Comparison of ENCODE assay signal across 8 cellular contexts in the genomic region with DNA sequence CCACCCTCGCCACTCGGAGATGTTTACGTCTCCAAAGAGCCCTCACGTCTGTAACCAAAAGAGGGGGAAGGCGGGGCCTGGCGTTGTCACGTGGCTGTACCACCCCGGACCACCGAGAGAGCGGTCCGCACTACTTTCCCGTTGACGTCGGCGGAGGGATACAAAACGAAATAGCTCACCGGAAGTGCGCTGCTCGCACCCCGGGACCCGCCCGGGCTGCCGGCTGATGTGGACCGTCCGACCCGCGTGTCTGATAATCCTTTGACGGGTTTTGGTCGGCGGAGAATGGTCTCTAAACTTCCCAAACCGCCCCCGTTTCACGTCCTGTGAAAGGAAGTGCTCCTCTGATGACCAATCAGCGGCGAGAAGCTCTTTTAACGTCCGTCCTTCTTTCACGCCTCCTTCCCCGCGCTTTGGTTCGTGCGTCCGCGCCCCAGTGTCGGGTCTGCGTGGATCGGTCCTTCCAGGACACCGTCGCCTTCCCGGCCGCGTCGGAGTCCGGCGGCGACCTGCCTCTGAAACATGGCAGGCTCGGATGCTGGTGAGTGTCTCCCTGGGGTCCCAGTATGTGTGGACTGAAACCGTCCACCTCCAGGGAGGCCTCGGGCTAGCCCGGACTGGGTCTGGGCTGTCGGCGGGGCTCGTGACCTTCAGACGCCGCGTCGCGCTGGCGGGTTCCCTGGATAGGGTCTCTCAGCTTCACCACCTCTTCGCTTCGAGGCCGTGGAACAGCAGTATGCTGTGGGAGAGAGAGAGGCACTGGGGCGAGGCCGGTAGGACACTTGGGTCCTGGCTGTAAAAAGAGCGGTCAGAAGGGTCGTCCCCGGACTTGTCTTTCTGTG. TPM values are rescaled to one million over a fixed set of nuclear protein-coding genes. Genes with fewer than 3 reads are reported as not detected.
A peak's percentile ranks its signal among the peaks of the same experiment; 100 is the strongest.
DNase-seq lines count a peak whose midpoint lies in the region; ATAC-seq lines count a peak whose summit lies in the region.

A gene with protein sequence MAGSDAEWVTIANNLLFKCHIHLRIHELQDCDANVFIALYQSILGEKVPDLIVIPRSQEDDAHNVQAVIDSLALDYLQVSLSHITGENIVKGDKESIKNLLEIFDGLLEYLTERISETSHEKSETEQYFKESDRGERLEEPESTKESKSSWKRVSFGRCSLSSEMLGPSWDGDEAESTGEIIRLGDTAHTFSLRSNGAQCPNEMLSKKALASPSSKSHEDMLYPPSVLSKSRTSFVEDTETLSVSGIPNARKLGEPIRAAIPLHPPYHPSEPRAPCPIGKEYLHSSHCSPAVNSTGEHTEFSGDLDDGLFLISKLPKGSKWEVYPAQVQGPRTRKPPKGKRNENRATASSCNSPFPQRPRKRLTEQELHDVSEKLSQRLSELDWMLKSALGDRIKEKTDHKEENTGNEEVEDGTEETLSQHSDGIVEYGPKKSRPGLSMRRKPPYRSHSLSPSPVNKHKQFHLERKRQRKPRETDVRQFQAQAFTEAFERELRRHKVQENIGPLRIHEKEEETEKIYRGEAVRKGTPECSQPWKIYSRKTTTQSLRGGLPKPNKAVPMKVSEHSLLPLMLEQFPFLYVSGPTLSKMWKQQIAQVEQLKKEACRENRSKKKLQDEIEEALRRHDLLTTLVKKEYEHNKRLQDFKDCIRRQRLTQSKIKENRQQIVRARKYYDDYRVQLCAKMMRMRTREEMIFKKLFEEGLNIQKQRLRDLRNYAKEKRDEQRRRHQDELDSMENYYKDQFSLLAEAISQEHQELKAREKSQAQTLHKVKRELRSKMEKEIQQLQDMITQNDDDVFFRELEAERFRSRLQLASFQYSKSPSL (plus strand): TSS at position 402 of the 842 bp plus-strand sequence. CDS start 121 bp downstream, at position 523.

- DNase-seq in CMK (ENCODE audit: low read depth) (peak; percentile 95), HS-5 (ENCODE audit: low read depth) (peak; percentile 93), NOMO-1 (lab: John Stamatoyannopoulos, UW; ENCODE audit: unreplicated experiment in 2 of 2) (peak; percentile 92 to 95)
- DNase-seq in effector memory CD4-positive, alpha-beta T cell = peak; percentile 92 to 93 (median 93)
- DNase-seq in stimulated activated CD8-positive, alpha-beta memory T cell treated with anti-CD3 and anti-CD28 coated beads, Interleukin-15, amount 100 ng/mL, for 24 hours (ENCODE audit: low read depth) = peak; percentile 88

- POLR2A ChIA-PET in activated CD8-positive, alpha-beta memory T cell treated with anti-CD3 and anti-CD28 coated beads for 36 hours (lab: Charles Lee) = interaction anchor here (0.5 to 4.4 kb wide), 10 partner anchors 11 to 230 kb away, joined by 3 to 90 read pairs (median 4); partner anchors contain the start of gene POLG2

- H3K4me1 ChIP-seq in effector memory CD4-positive, alpha-beta T cell (ENCODE audit: control insufficient read depth, insufficient read depth, low read length, poor library complexity, severe bottlenecking) = peaks cover 34% of the 10 kb centered on the region
- H3K4me1 ChIP-seq in mesodermal cell (ENCODE audit: control insufficient read depth, insufficient read depth, low read length, poor library complexity, severe bottlenecking) = peaks cover 23% of the 10 kb centered on the region

- CTCF ChIA-PET in activated CD8-positive, alpha-beta memory T cell treated with anti-CD3 and anti-CD28 coated beads for 36 hours (lab: Charles Lee) = interaction anchor here (1.0 to 1.8 kb wide), 5 partner anchors 9 to 87 kb away, joined by 3 to 7 read pairs (median 5); partner anchors contain the start of gene POLG2

- H3K36me3 ChIP-seq in effector memory CD4-positive, alpha-beta T cell (ENCODE audit: control insufficient read depth, insufficient read depth, low read length) = peaks cover 50% of the 10 kb centered on the region
- H3K36me3 ChIP-seq in mesodermal cell (ENCODE audit: control insufficient read depth, insufficient read depth, low read length) = peaks cover 62% of the 10 kb centered on the region

- WGBS in mesodermal cell (ENCODE audit: insufficient coverage in 2 of 2), 2 experiments = 0 to 1% methylated on average over 73 to 74 of the region's 77 CpGs

- H3K27ac ChIP-seq in effector memory CD4-positive, alpha-beta T cell (ENCODE audit: insufficient read depth, low read length, poor library complexity, severe bottlenecking) = peak within 1 kb of the TSS; percentile 98
- H3K27ac ChIP-seq in mesodermal cell (ENCODE audit: low read depth, low read length, severe bottlenecking) = peak within 1 kb of the TSS; percentile 98

- peak within 1 kb of the TSS; percentile 95 for H3K4me3 ChIP-seq in effector memory CD4-positive, alpha-beta T cell (ENCODE audit: insufficient read depth, low read depth, low read length, poor library complexity, severe bottlenecking)
- H3K4me3 ChIP-seq in mesodermal cell (ENCODE audit: extremely low read depth, insufficient read depth, low read length, poor library complexity, severe bottlenecking) = peak within 1 kb of the TSS; percentile 98

- ATAC-seq in GM19468 (IDR thresholded peaks at IDR 0.05; ENCODE audit: extremely low read depth, unreplicated experiment) = peak; percentile 40

- no peaks in the 10 kb centered on the region for H3K27me3 ChIP-seq in effector memory CD4-positive, alpha-beta T cell (replicated peaks; ENCODE audit: control insufficient read depth, insufficient read depth, low read length, poor library complexity, severe bottlenecking)

- H3K9me3 ChIP-seq in effector memory CD4-positive, alpha-beta T cell (ENCODE audit: control insufficient read depth, low read length) = no peaks in the 10 kb centered on the region
- H3K9me3 ChIP-seq in mesodermal cell (ENCODE audit: control insufficient read depth, low read length) = no peaks in the 10 kb centered on the region

RNA-seq across cellular contexts. Expression of the gene that starts here (rescaled TPM):
- total RNA-seq in activated CD8-positive, alpha-beta memory T cell treated with anti-CD3 and anti-CD28 coated beads for 36 hours = 10 to 100 TPM; 31.7 to 40.6 TPM
- 42.0 TPM for polyA plus RNA-seq in mesodermal cell (2013, experiment 1 of 2)
- polyA plus RNA-seq in mesodermal cell (2013, experiment 2 of 2) = 54.5 TPM

Comparison
In these comparisons a context has a peak if more than half of its experiments do, and no peak if none do; other contexts are left out.
1. Peak in every context shown above with its lines: DNase-seq, ATAC-seq, H3K4me3 ChIP-seq and H3K27ac ChIP-seq.